In genomic region chr5:115983519-115983918, GRCh38 we compare ENCODE assay signal across 16 cellular contexts.
DNase-seq lines count a peak whose midpoint lies in the region; ATAC-seq and TF ChIP-seq lines count a peak whose summit lies in the region.
"Had no signal": no experiment of that assay in that cellular context is flagged by ENCODE, and none has a peak within 500 bp of the region (broad histone marks: within the 10 kb centered on the region; RNA-seq: fewer than 3 reads in every experiment).

No MANE protein-coding gene starts in this region.

- ATAC-seq in SK-N-SH treated with all-trans-retinoic acid at 6 μM for 48 hours (no peak), HG03175 (IDR thresholded peaks at IDR 0.05; ENCODE audit: unreplicated experiment) (no peak), HG03460 (IDR thresholded peaks at IDR 0.05; ENCODE audit: unreplicated experiment) (no peak)
- ATAC-seq: GM12878 had no signal

- DNase-seq in DMS 273 treated with DMSO at 0.1 percent for 48 hours (lab: John Stamatoyannopoulos, UW): peak; percentile 91
- peak; percentile 24 for DNase-seq in NCI-H69 (lab: John Stamatoyannopoulos, UW)
- DNase-seq in T-helper 1 cell: no peak
- DNase-seq: C1 segment of cervical spinal cord; Calu3; CD4-positive, alpha-beta memory T cell; COR-L47; DMS79; EL; GDM1; GOT3; HFFc6 had no signal

TF ChIP-seq in SK-N-SH treated with all-trans-retinoic acid at 6 μM for 48 hours, 23 proteins besides CTCF, POLR2A, EP300 and RAD21:
- no peak for TF ChIP-seq CREB5 (CRISPR knock-in tag; IDR thresholded peaks at IDR 0.05; ENCODE audit: low read depth)
- 0 out of 2 replicates have a peak, but pooled peaks have one; percentile 11 for TF ChIP-seq ISL1 (CRISPR knock-in tag; IDR thresholded peaks at IDR 0.05)
- TF ChIP-seq TCF4 (CRISPR knock-in tag; IDR thresholded peaks at IDR 0.05; ENCODE audit: borderline replicate concordance): peak; percentile 54; the same call in 1 of the 2 replicates

Comparison
In these comparisons a context has a peak if more than half of its experiments do, and no peak if none do; other contexts are left out.
1. DNase-seq: peak in DMS 273 treated with DMSO at 0.1 percent for 48 hours (single experiment) and NCI-H69 (single experiment); none in T-helper 1 cell (0 of 5).